ENCODE assay signal across 12 cellular contexts in genomic region chr4:133377286-133377685, GRCh38.
DNase-seq lines count a peak whose midpoint lies in the region; ATAC-seq and TF ChIP-seq lines count a peak whose summit lies in the region.
"Had no signal": no experiment of that assay in that cellular context is flagged by ENCODE, and none has a peak within 500 bp of the region (broad histone marks: within the 10 kb centered on the region; RNA-seq: fewer than 3 reads in every experiment).

No MANE protein-coding gene starts in this region.

- peak; percentile 5 for DNase-seq in astrocyte of the hippocampus (ENCODE audit: low read depth, low spot score)
- DNase-seq in iPS DF 19.7 (ENCODE audit: low read depth, low spot score) = peak; percentile 28
- DNase-seq in SIG-M5 treated with dmso at 0.1 percent for 504 hours (lab: John Stamatoyannopoulos, UW; ENCODE audit: unreplicated experiment) = no peak
- DNase-seq in foreskin fibroblast = no peak
- DNase-seq: CD8-positive, alpha-beta T cell; COR-L47; DMS153; GM23248 had no signal

- no peaks in the 10 kb centered on the region for H3K36me3 ChIP-seq in HUES6 (ENCODE audit: control insufficient read depth, insufficient read depth, low read length)
- H3K36me3 ChIP-seq: HAP-1 had no signal

- ATAC-seq in GM18519 (IDR thresholded peaks at IDR 0.05; ENCODE audit: low FRiP score, unreplicated experiment) = no peak
- ATAC-seq: A549; CD8-positive, alpha-beta T cell had no signal

- TF ChIP-seq CTCF in foreskin fibroblast (IDR thresholded peaks at IDR 0.05; ENCODE audit: low read depth, low read length) = no peak

- H3K9me3 ChIP-seq in HUES6 (ENCODE audit: control insufficient read depth, insufficient read depth, low read depth, low read length) = peaks cover 5% of the 10 kb centered on the region; the same call in 1 of the 2 replicates
- H3K9me3 ChIP-seq: A549, HAP-1 had no signal

- H3K4me3 ChIP-seq in HUES6 (ENCODE audit: low read depth, low read length) (no peak overlapping the region), foreskin fibroblast (ENCODE audit: low read depth in 1 of 2, low read length in 2 of 2) (no peak overlapping the region)
- H3K4me3 ChIP-seq: A549, GM23248, HAP-1 had no signal

- H3K27me3 ChIP-seq in HUES6 (ENCODE audit: control insufficient read depth, insufficient read depth, low read length) = no peaks in the 10 kb centered on the region

- peak overlapping the region; percentile 5; the same call in 1 of the 2 replicates for H3K27ac ChIP-seq in HUES6 (ENCODE audit: low read depth, low read length)
- H3K27ac ChIP-seq: A549, GM23248 had no signal

- no peaks in the 10 kb centered on the region for H3K4me1 ChIP-seq in HUES6 (ENCODE audit: control insufficient read depth, insufficient read depth, low read length)
- H3K4me1 ChIP-seq: A549 had no signal

- no peak overlapping the region for H3K9ac ChIP-seq in HUES6 (ENCODE audit: low read length)
- H3K9ac ChIP-seq: GM23248 had no signal

Comparison
In these comparisons a context has a peak if more than half of its experiments do, and no peak if none do; other contexts are left out.
1. DNase-seq: peak in astrocyte of the hippocampus (single experiment) and iPS DF 19.7 (single experiment); none in SIG-M5 treated with dmso at 0.1 percent for 504 hours (single experiment) and foreskin fibroblast (0 of 2).